Comparison of ENCODE assay signal across 1 cellular context in the genomic region with DNA sequence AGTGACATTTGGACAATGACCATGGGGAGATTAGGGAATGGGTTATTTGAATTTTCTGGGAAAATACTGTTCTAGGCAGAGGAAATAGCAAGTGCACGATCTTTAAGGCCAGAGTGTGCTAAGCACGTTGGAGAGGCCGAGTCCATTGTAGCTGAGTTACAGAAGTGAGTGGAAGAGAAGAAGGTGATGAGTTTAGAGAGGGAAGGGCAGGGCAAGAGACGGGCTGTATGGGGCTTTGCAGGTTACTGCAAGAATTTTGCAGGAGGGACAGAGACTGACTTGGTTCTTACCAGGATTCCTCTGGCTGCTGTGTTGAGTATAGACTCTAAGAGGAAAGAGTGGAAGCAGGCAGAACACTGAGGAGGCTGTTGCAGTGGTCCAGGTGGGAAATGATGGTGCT.
TF ChIP-seq lines count a peak whose summit lies in the region.

No MANE protein-coding gene starts in this region.

TF ChIP-seq in H1, 55 proteins besides CTCF, POLR2A, EP300 and RAD21:
- TF ChIP-seq SIRT6 (IDR thresholded peaks at IDR 0.05; ENCODE audit: low read length) (no peak), NRF1 (IDR thresholded peaks at IDR 0.05; ENCODE audit: low read depth, low read length) (no peak), ASH2L (IDR thresholded peaks at IDR 0.05; ENCODE audit: low read length) (no peak), CEBPB (IDR thresholded peaks at IDR 0.05; ENCODE audit: low read depth, low read length) (no peak), JUND (IDR thresholded peaks at IDR 0.05; ENCODE audit: low read length) (no peak), CTBP2 (IDR thresholded peaks at IDR 0.05; ENCODE audit: borderline replicate concordance, insufficient read depth, insufficient read length, low read length) (no peak), RFX5 (IDR thresholded peaks at IDR 0.05; ENCODE audit: borderline replicate concordance, low read depth, low read length) (no peak), TCF12 (IDR thresholded peaks at IDR 0.05; ENCODE audit: low read depth, low read length) (no peak), YY1 (IDR thresholded peaks at IDR 0.05; ENCODE audit: low read depth, low read length) (no peak), SP4 (IDR thresholded peaks at IDR 0.05; ENCODE audit: low read length) (no peak), CHD1 (IDR thresholded peaks at IDR 0.05; ENCODE audit: low read depth, low read length) (no peak), BRCA1 (IDR thresholded peaks at IDR 0.05; ENCODE audit: low read depth, low read length) (no peak)
